8 cellular contexts compared by ENCODE assay signal in the genomic region with DNA sequence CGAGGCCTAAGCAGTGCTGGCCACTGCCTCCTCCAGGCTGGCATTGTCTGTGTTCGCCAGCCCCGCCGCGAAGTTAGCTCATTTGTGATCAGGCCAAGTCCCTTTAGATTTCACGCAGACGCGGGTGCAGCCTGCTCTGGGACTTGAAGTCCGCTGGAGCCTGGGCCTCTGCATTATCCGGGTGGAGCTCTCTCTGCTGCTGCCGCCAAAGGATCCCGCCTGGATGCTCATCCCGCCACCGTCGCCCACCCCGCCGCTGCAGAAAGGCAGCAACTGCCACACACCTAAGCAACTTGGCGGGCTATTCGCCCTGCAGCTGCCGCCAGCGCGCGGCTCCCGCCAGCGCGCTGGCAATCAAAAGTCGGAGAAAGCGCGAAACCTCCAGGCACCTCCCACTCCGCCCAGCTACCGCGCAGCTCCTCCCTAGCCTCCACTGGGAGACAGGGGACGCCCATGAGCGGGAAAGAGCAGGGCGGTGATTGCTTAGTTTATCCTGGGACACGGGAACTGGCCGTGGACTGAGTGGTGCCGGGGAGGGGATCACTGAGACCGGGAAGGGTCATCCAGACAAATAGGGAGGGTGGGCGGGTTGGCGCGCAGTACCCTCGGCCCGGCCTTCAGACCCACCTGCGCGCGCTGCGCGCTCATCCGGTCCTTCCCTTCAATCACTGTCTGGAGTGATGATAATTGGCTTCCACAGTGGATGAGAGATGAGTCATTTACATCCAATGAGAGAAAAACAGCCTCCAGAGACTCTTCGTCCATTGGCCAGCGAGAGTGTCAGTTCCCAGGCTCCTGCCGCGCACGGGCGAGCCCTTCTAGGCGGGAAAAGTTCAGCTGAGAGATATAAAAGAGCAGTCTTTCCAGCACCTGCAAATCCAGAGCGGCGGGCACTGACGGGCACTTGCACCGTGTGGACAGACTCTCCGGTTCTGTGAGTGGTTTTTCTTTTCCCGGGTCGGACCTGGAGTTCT. TPM values are rescaled to one million over a fixed set of nuclear protein-coding genes. Genes with fewer than 3 reads are reported as not detected.
A peak's percentile ranks its signal among the peaks of the same experiment; 100 is the strongest.
DNase-seq lines count a peak whose midpoint lies in the region; ATAC-seq and TF ChIP-seq lines count a peak whose summit lies in the region.

FAM111B (plus strand) TSS at position 875 of the 974 bp plus-strand sequence. CDS start 2,389 bp downstream, outside the sequence.

- no peaks in the 10 kb centered on the region for H3K27me3 Mint-ChIP-seq in activated CD4-positive, alpha-beta T cell treated with anti-CD3 and anti-CD28 coated beads, Interleukin-2, amount 10 ng/mL, durations not matched to agents 24 days and 14 days

- peaks cover 0 to 31% of the 10 kb centered on the region in 2 donors for H3K27me3 ChIP-seq in left lung

- H3K36me3 ChIP-seq in left lung: no peaks in the 10 kb centered on the region

- TF ChIP-seq CTCF in left lung (IDR thresholded peaks at IDR 0.05): no peak

- peaks cover 0 to 26% of the 10 kb centered on the region in 2 donors for H3K4me1 ChIP-seq in left lung

- peak within 1 kb of the TSS; percentile 85 for H3K27ac Mint-ChIP-seq in activated CD4-positive, alpha-beta T cell treated with anti-CD3 and anti-CD28 coated beads, Interleukin-2, amount 10 ng/mL, durations not matched to agents 24 days and 14 days

- H3K4me3 Mint-ChIP-seq in activated CD4-positive, alpha-beta T cell treated with anti-CD3 and anti-CD28 coated beads, Interleukin-2, amount 10 ng/mL, durations not matched to agents 24 days and 14 days: peak within 1 kb of the TSS; percentile 94

- H3K9me3 Mint-ChIP-seq in activated CD4-positive, alpha-beta T cell treated with anti-CD3 and anti-CD28 coated beads, Interleukin-2, amount 10 ng/mL, durations not matched to agents 24 days and 14 days: no peaks in the 10 kb centered on the region

- no peaks in the 10 kb centered on the region for H3K9me3 ChIP-seq in left lung

- DNase-seq in Ammon's horn (ENCODE audit: low spot score) (peak; percentile 87), NCI-H226 (peak; percentile 97), dermis microvascular lymphatic vessel endothelial cell (ENCODE audit: low read depth in 2 of 2) (peak; percentile 90 to 95), left lung (peak; percentile 89 to 90)
- DNase-seq in activated CD4-positive, alpha-beta T cell treated with anti-CD3 and anti-CD28 coated beads, Interleukin-2, amount 10 ng/mL, durations not matched to agents 24 days and 14 days: peak; percentile 93
- DNase-seq in stimulated activated CD4-positive, alpha-beta T cell treated with anti-CD3 and anti-CD28 coated beads, Interleukin-4, amount 100 ng/mL, for 1 hour: peak; percentile 51

- intact Hi-C loops in activated CD4-positive, alpha-beta T cell treated with anti-CD3 and anti-CD28 coated beads, Interleukin-2, amount 10 ng/mL, durations not matched to agents 24 days and 14 days (cut with micrococcal nuclease): loop anchor here (1.0 to 5.0 kb wide), 5 partner anchors 38 to 562 kb away; partner anchors contain the start of genes OSBP, PATL1 and ZFP91
- intact Hi-C loops in left lung (cut with DNase I): no loop called here

- peak within 1 kb of the TSS; percentile 51 to 56 for H3K4me3 ChIP-seq in left lung

- ATAC-seq in GM19035 (IDR thresholded peaks at IDR 0.05; ENCODE audit: unreplicated experiment) (peak; percentile 70), HG03196 (IDR thresholded peaks at IDR 0.05; ENCODE audit: unreplicated experiment) (peak; percentile 70), left lung (peak; percentile 98)

- H3K27ac ChIP-seq in left lung: no peak within 1 kb of the TSS

- peaks cover 66% of the 10 kb centered on the region for H3K4me1 Mint-ChIP-seq in activated CD4-positive, alpha-beta T cell treated with anti-CD3 and anti-CD28 coated beads, Interleukin-2, amount 10 ng/mL, durations not matched to agents 24 days and 14 days

- H3K36me3 Mint-ChIP-seq in activated CD4-positive, alpha-beta T cell treated with anti-CD3 and anti-CD28 coated beads, Interleukin-2, amount 10 ng/mL, durations not matched to agents 24 days and 14 days (ENCODE audit: low read depth): peaks cover 25% of the 10 kb centered on the region

RNA-seq across cellular contexts. Expression of gene FAM111B, which starts in this region (rescaled TPM):
- total RNA-seq in activated CD4-positive, alpha-beta T cell treated with anti-CD3 and anti-CD28 coated beads, Interleukin-2, amount 10 ng/mL, durations not matched to agents 24 days and 14 days: 68.4 and 70.1 TPM in 2 replicates
- total RNA-seq in dermis microvascular lymphatic vessel endothelial cell (11.0 and 14.4 TPM in 2 replicates), left lung (10 to 100 TPM; 11.4 to 15.0 TPM)
